24 cellular contexts compared by ENCODE assay signal in the genomic region with DNA sequence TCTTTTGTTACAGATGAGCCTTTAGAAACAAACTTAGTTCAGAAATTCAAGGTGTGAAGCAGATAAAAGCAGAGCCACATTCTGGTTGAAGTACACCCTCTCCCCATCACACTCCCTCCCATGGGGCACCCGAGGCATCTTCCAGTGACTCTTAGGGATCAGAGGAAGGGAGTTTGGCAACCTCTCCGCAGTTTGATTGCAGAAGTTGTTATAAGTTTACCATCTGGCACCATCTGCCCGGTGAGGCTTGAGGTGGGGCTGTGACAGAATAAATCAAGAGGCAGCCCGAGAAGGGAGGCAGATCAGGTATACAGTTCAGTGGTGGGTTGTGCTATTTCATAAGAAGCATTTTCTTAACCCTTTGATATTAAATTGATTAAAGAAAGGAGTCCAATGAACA.
"Had no signal": no experiment of that assay in that cellular context is flagged by ENCODE, and none has a peak within 500 bp of the region (broad histone marks: within the 10 kb centered on the region; RNA-seq: fewer than 3 reads in every experiment).

No MANE protein-coding gene starts in this region.

- ATAC-seq: left cardiac atrium; naive thymus-derived CD8-positive, alpha-beta T cell; right cardiac atrium; stimulated activated naive B cell treated with anti-CD40 and anti-IgM and Interleukin-4, amounts not matched to agents 10 μg/mL and 1 μg/mL and 100 μg/mL, for 72 hours; upper lobe of right lung had no signal

- DNase-seq: activated CD4-positive, alpha-beta memory T cell treated with anti-CD3 and anti-CD28 coated beads, Interleukin-2, amount 10 ng/mL, durations not matched to agents 7 days and 5 days; activated CD4-positive, alpha-beta T cell treated with anti-CD3 and anti-CD28 coated beads, Interleukin-2, amount 10 ng/mL, durations not matched to agents 7 days and 5 days; activated CD4-positive, CD25-positive, alpha-beta regulatory T cell treated with anti-CD3 and anti-CD28 coated beads, Interleukin-2, amount 50 U/mL, for 72 hours; activated CD8-positive, alpha-beta memory T cell treated with anti-CD3 and anti-CD28 coated beads, Interleukin-2, amount 50 U/mL, for 48 hours; activated gamma-delta T cell; activated naive CD4-positive, alpha-beta T cell treated with anti-CD3 and anti-CD28 coated beads, Interleukin-2, amount 10 ng/mL, durations not matched to agents 7 days and 5 days; activated T-cell treated with anti-CD3 and anti-CD28 coated beads, Interleukin-2, amount 50 U/mL, for 24 hours; amniotic stem cell; brain microvascular endothelial cell; cortex of kidney; head of caudate nucleus; hippocampal formation; left cardiac atrium; midbrain; naive thymus-derived CD8-positive, alpha-beta T cell; nucleus accumbens; right cardiac atrium; stimulated activated CD4-positive, alpha-beta T cell treated with anti-CD3 and anti-CD28 coated beads, Interleukin-15, amount 100 ng/mL, for 24 hours; stimulated activated CD4-positive, alpha-beta T cell treated with anti-CD3 and anti-CD28 coated beads, Interleukin-2, amount 100 ng/mL, for 24 hours; stimulated activated naive B cell treated with anti-CD40 and anti-IgM and Interleukin-4, amounts not matched to agents 10 μg/mL and 1 μg/mL and 100 μg/mL, for 72 hours; stomach; T1000; thyroid gland; upper lobe of right lung had no signal
